In genomic region chr22:23775779-23776375, GRCh38 we compare ENCODE assay signal across 28 cellular contexts. TPM values are rescaled to one million over a fixed set of nuclear protein-coding genes. Genes with fewer than 3 reads are reported as not detected.
DNase-seq lines count a peak whose midpoint lies in the region; ATAC-seq, FAIRE-seq and TF ChIP-seq lines count a peak whose summit lies in the region.
"Had no signal": no experiment of that assay in that cellular context is flagged by ENCODE, and none has a peak within 500 bp of the region (broad histone marks: within the 10 kb centered on the region; RNA-seq: fewer than 3 reads in every experiment).

No MANE protein-coding gene starts in this region.

- ATAC-seq in HepG2 (no peak), right lobe of liver (no peak), SK-N-SH treated with all-trans-retinoic acid at 6 μM for 48 hours (peak; percentile 13; the same call in 1 of the 3 replicates), memory B cell (ENCODE audit: low read depth) (no peak), sciatic nerve (no peak), HG02759 (IDR thresholded peaks at IDR 0.05; ENCODE audit: unreplicated experiment) (no peak)
- ATAC-seq: activated CD4-positive, CD25-positive, alpha-beta regulatory T cell treated with anti-CD3 and anti-CD28 coated beads, Interleukin-2, amount 50 U/mL, for 24 hours had no signal

- no peak overlapping the region; the same call in 1 of the 2 replicates for H3K4me2 ChIP-seq in HepG2 (ENCODE audit: low read depth, low read length)

- H3K9ac ChIP-seq in HepG2 (ENCODE audit: insufficient read depth, low read depth, low read length), result no peak overlapping the region

- no peak for FAIRE-seq in HepG2 (lab: Jason Lieb, UNC)
- FAIRE-seq: endothelial cell of umbilical vein had no signal

- H3K9me3 ChIP-seq in HepG2 (ENCODE audit: low read length), result no peaks in the 10 kb centered on the region
- no peaks in the 10 kb centered on the region for H3K9me3 ChIP-seq in right lobe of liver
- H3K9me3 ChIP-seq: heart left ventricle had no signal

- H3K27me3 Mint-ChIP-seq in memory B cell, result no peaks in the 10 kb centered on the region
- H3K27me3 Mint-ChIP-seq: activated T-cell treated with anti-CD3 and anti-CD28 coated beads, Interleukin-2, amount 50 U/mL, for 24 hours; progenitor cell of endocrine pancreas had no signal

- TF ChIP-seq EP300 in HepG2 (IDR thresholded peaks at IDR 0.05; ENCODE audit: low read depth in 2 of 2, low read length in 2 of 2), result no peak
- no peak for TF ChIP-seq EP300 in HepG2 (CRISPR knock-in tag; IDR thresholded peaks at IDR 0.05; ENCODE audit: borderline replicate concordance)

- POLR2A ChIA-PET in HepG2 (lab: Yijun Ruan, JAX), result interaction anchor here (1.0 to 6.6 kb wide), 6 partner anchors 9 to 138 kb away, joined by 3 to 201 read pairs (median 6); partner anchors contain the start of genes CHCHD10 and SMARCB1

- no peak for TF ChIP-seq RAD21 in HepG2 (CRISPR knock-in tag; IDR thresholded peaks at IDR 0.05)

- H3K4me3 Mint-ChIP-seq in memory B cell, result no peak overlapping the region
- H3K4me3 Mint-ChIP-seq: activated naive CD4-positive, alpha-beta T cell treated with anti-CD3 and anti-CD28 coated beads for 36 hours; activated T-cell treated with anti-CD3 and anti-CD28 coated beads, Interleukin-2, amount 50 U/mL, for 24 hours; nephron progenitor cell had no signal

- no peak for DNase-seq in HepG2 (ENCODE audit: low spot score)
- no peak for DNase-seq in right lobe of liver
- DNase-seq in memory B cell (ENCODE audit: low spot score in 2 of 2), result no peak
- DNase-seq in sciatic nerve (ENCODE audit: low spot score), result no peak
- DNase-seq in NCI-H2107 (lab: John Stamatoyannopoulos, UW), result no peak
- no peak for DNase-seq in activated gamma-delta T cell (lab: John Stamatoyannopoulos, UW)
- DNase-seq: activated CD8-positive, alpha-beta memory T cell treated with anti-CD3 and anti-CD28 coated beads for 24 hours; activated naive CD4-positive, alpha-beta T cell treated with anti-CD3 and anti-CD28 coated beads for 36 hours; activated T-cell treated with anti-CD3 and anti-CD28 coated beads, Interleukin-2, amount 50 U/mL, for 24 hours; amygdala; dermis blood vessel endothelial cell; heart left ventricle; midbrain; MV-4-11; NCI-H187 treated with DMSO at 0.1 percent for 48 hours; NCI-H446; nephron progenitor cell; NK-92 treated with Interleukin-12 subunit alpha and Interleukin-12 subunit beta, amount 100 ng/mL, for 24 hours had no signal

- intact Hi-C loops in HepG2 (cut with micrococcal nuclease; ENCODE audit: unreplicated experiment), result no loop called here
- intact Hi-C loops in right lobe of liver (cut with DNase I), result loop anchor here (5.0 kb wide), 2 partner anchors 66 to 71 kb away; no protein-coding TSS in a partner anchor
- intact Hi-C loops in sciatic nerve (cut with DNase I), result loop anchor here (5.0 kb wide), 1 partner anchor 61 kb away; the partner anchor contains the start of gene DERL3

- peaks cover 66% of the 10 kb centered on the region for H3K4me1 ChIP-seq in HepG2 (ENCODE audit: insufficient read depth, low read length)
- peaks cover 0 to 9% (median 2%) of the 10 kb centered on the region in 4 donors for H3K4me1 ChIP-seq in right lobe of liver

- no TSS peak for BruUV-seq in HepG2 (replicated peaks; lab: Mats Ljungman, UMichigan)

- peak; percentile 48 for TF ChIP-seq CTCF in HepG2 (CRISPR knock-in tag; IDR thresholded peaks at IDR 0.05)
- no peak for TF ChIP-seq CTCF in right lobe of liver (IDR thresholded peaks at IDR 0.05)

- no peaks in the 10 kb centered on the region for H4K20me1 ChIP-seq in HepG2 (ENCODE audit: insufficient read depth, low read length)

- WGBS in HepG2 (ENCODE audit: low lambda C conversion rate), result 67% methylated on average over 3 of the region's 3 CpGs
- WGBS in right lobe of liver (ENCODE audit: insufficient coverage, low coverage, low lambda C conversion rate, missing lambda C conversion rate), result 93% methylated on average over 2 of the region's 3 CpGs

- H3K27ac Mint-ChIP-seq in memory B cell, result peak overlapping the region; percentile 31
- H3K27ac Mint-ChIP-seq: activated naive CD4-positive, alpha-beta T cell treated with anti-CD3 and anti-CD28 coated beads for 36 hours; activated T-cell treated with anti-CD3 and anti-CD28 coated beads, Interleukin-2, amount 50 U/mL, for 24 hours; nephron progenitor cell; progenitor cell of endocrine pancreas had no signal

- H3K36me3 ChIP-seq in HepG2 (replicated peaks in 1 of 2; ENCODE audit: control insufficient read depth in 1 of 2, insufficient read depth in 2 of 2, low read length in 2 of 2), result no peaks in the 10 kb centered on the region
- no peaks in the 10 kb centered on the region for H3K36me3 ChIP-seq in right lobe of liver

- H3K4me3 ChIP-seq in HepG2 (replicated peaks in 1 of 3; ENCODE audit: insufficient read depth in 1 of 3, low read depth in 2 of 3, low read length in 3 of 3), result no peak overlapping the region
- H3K4me3 ChIP-seq in right lobe of liver, result no peak overlapping the region
- H3K4me3 ChIP-seq: heart left ventricle had no signal

- H2AFZ ChIP-seq in HepG2 (ENCODE audit: low read length), result no peak overlapping the region

- no peaks in the 10 kb centered on the region for H3K9me3 Mint-ChIP-seq in memory B cell
- H3K9me3 Mint-ChIP-seq: activated naive CD4-positive, alpha-beta T cell treated with anti-CD3 and anti-CD28 coated beads for 36 hours; activated T-cell treated with anti-CD3 and anti-CD28 coated beads, Interleukin-2, amount 50 U/mL, for 24 hours; nephron progenitor cell had no signal

- TF ChIP-seq POLR2A in HepG2 (IDR thresholded peaks at IDR 0.05; ENCODE audit: insufficient read depth in 1 of 2, low read depth in 2 of 2, low read length in 2 of 2) (no peak), right lobe of liver (IDR thresholded peaks at IDR 0.05) (no peak)

- CTCF ChIA-PET in HepG2 (lab: Yijun Ruan, JAX; ENCODE audit: low intra/inter-chr PET ratio, low total read pairs), result no interaction called here

- H3K27me3 ChIP-seq in HepG2 (ENCODE audit: control insufficient read depth in 1 of 2, insufficient read depth in 2 of 2, low read length in 2 of 2) (no peaks in the 10 kb centered on the region; a peak in 1 of 5 replicates), right lobe of liver (no peaks in the 10 kb centered on the region)

- H3K36me3 Mint-ChIP-seq in memory B cell, result peaks cover 3% of the 10 kb centered on the region

- peaks cover 20% of the 10 kb centered on the region for H3K4me1 Mint-ChIP-seq in memory B cell

- H3K27ac ChIP-seq in HepG2 (ENCODE audit: extremely low read length, insufficient read depth, low read length) (no peak overlapping the region), right lobe of liver (no peak overlapping the region)
- H3K27ac ChIP-seq: C4-2B had no signal

- H3K79me2 ChIP-seq in HepG2 (ENCODE audit: insufficient read depth, low read length), result peaks cover 2% of the 10 kb centered on the region

- in situ Hi-C loops in HepG2 (cut with HindIII; ENCODE audit: extremely low pct_ligation_motif_present, low pct_unique_long_range_greater_than_20kb), result no loop called here

RNA-seq across cellular contexts. Expression of gene MMP11, which starts 3.2 kb away (rescaled TPM):
- 2.7 and 8.9 TPM in 2 replicates for total RNA-seq in HepG2 (2016; rRNA removed; fragmentation: Illumina TruSeq; extraction: Trizol)
- 1.8 and 2.5 TPM in 2 replicates for total RNA-seq in HepG2 (2016; cell fraction: cytosol; rRNA removed; fragmentation: Illumina TruSeq; extraction: Trizol; ENCODE audit: low read depth)
- 2.3 and 8.4 TPM in 2 replicates for total RNA-seq in HepG2 (2016; cell fraction: insoluble cytoplasmic fraction; rRNA removed; fragmentation: Illumina TruSeq; extraction: Trizol)
- 2.3 and 2.5 TPM in 2 replicates for total RNA-seq in HepG2 (2016; cell fraction: membrane; rRNA removed; fragmentation: Illumina TruSeq; extraction: Trizol)
- total RNA-seq in HepG2 (2016; cell fraction: nucleus; rRNA removed; fragmentation: Illumina TruSeq; extraction: Trizol), result 8.4 and 12.1 TPM in 2 replicates
- 28.6 and 88.6 TPM in 2 replicates for polyA plus RNA-seq in HepG2 (2011; rRNA removed)
- polyA plus RNA-seq in HepG2 (2011; cell fraction: cytosol; rRNA removed), result 28.4 and 53.0 TPM in 2 replicates
- polyA plus RNA-seq in HepG2 (2011; cell fraction: nucleus; rRNA removed), result 63.0 and 95.6 TPM in 2 replicates
- polyA plus RNA-seq in HepG2 (2012), result 39.9 and 70.8 TPM in 2 replicates
- 0.88 and 0.92 TPM in 2 replicates for polyA plus RNA-seq in HepG2 (2016; cell fraction: cytosol; fragmentation: Illumina TruSeq; extraction: Trizol; ENCODE audit: low read depth)
- 3.0 and 3.5 TPM in 2 replicates for polyA plus RNA-seq in HepG2 (2016; cell fraction: insoluble cytoplasmic fraction; fragmentation: Illumina TruSeq; extraction: Trizol; ENCODE audit: low read depth)
- 1.7 TPM in 2 replicates for polyA plus RNA-seq in HepG2 (2016; cell fraction: membrane; fragmentation: Illumina TruSeq; extraction: Trizol; ENCODE audit: low read depth)
- 13.9 and 17.6 TPM in 2 replicates for polyA plus RNA-seq in HepG2 (2016; cell fraction: nucleus; fragmentation: Illumina TruSeq; extraction: Trizol; ENCODE audit: insufficient read depth, low read depth)
- 28.7 TPM in 1 of 2 replicates, not detected in the other for polyA minus RNA-seq in HepG2 (2011; rRNA and poly(A)+ RNA removed; ENCODE audit: low replicate concordance)
- 5.1 and 17.3 TPM in 2 replicates for polyA minus RNA-seq in HepG2 (2011; cell fraction: cytosol; rRNA and poly(A)+ RNA removed)
- polyA minus RNA-seq in HepG2 (2011; cell fraction: nucleus; rRNA and poly(A)+ RNA removed), result 9.9 and 21.9 TPM in 2 replicates
- 1 to 10 TPM in 2 of 6 experiments, under 1 TPM in 4; 0.59 to 1.3 (median 0.90) TPM for total RNA-seq in right lobe of liver
- 3.9 TPM for total RNA-seq in sciatic nerve

RNA-seq across cellular contexts. Expression of gene CHCHD10, which starts 8.1 kb away (rescaled TPM):
- total RNA-seq in HepG2 (2016; rRNA removed; fragmentation: Illumina TruSeq; extraction: Trizol), result 59.1 and 62.8 TPM in 2 replicates
- total RNA-seq in HepG2 (2016; cell fraction: cytosol; rRNA removed; fragmentation: Illumina TruSeq; extraction: Trizol; ENCODE audit: low read depth), result 34.5 and 34.6 TPM in 2 replicates
- 56.2 and 62.6 TPM in 2 replicates for total RNA-seq in HepG2 (2016; cell fraction: insoluble cytoplasmic fraction; rRNA removed; fragmentation: Illumina TruSeq; extraction: Trizol)
- 61.2 and 64.2 TPM in 2 replicates for total RNA-seq in HepG2 (2016; cell fraction: membrane; rRNA removed; fragmentation: Illumina TruSeq; extraction: Trizol)
- 31.4 and 47.6 TPM in 2 replicates for total RNA-seq in HepG2 (2016; cell fraction: nucleus; rRNA removed; fragmentation: Illumina TruSeq; extraction: Trizol)
- 37.0 and 60.2 TPM in 2 replicates for polyA plus RNA-seq in HepG2 (2011; rRNA removed)
- 42.3 and 49.1 TPM in 2 replicates for polyA plus RNA-seq in HepG2 (2011; cell fraction: cytosol; rRNA removed)
- 45.9 and 96.4 TPM in 2 replicates for polyA plus RNA-seq in HepG2 (2011; cell fraction: nucleus; rRNA removed)
- polyA plus RNA-seq in HepG2 (2012), result 103 and 194 TPM in 2 replicates
- 73.1 and 74.3 TPM in 2 replicates for polyA plus RNA-seq in HepG2 (2016; cell fraction: cytosol; fragmentation: Illumina TruSeq; extraction: Trizol; ENCODE audit: low read depth)
- 91.0 and 122 TPM in 2 replicates for polyA plus RNA-seq in HepG2 (2016; cell fraction: insoluble cytoplasmic fraction; fragmentation: Illumina TruSeq; extraction: Trizol; ENCODE audit: low read depth)
- polyA plus RNA-seq in HepG2 (2016; cell fraction: membrane; fragmentation: Illumina TruSeq; extraction: Trizol; ENCODE audit: low read depth), result 101 and 107 TPM in 2 replicates
- polyA plus RNA-seq in HepG2 (2016; cell fraction: nucleus; fragmentation: Illumina TruSeq; extraction: Trizol; ENCODE audit: insufficient read depth, low read depth), result 107 and 123 TPM in 2 replicates
- 99.0 and 111 TPM in 2 replicates for polyA minus RNA-seq in HepG2 (2011; rRNA and poly(A)+ RNA removed; ENCODE audit: low replicate concordance)
- polyA minus RNA-seq in HepG2 (2011; cell fraction: cytosol; rRNA and poly(A)+ RNA removed), result 44.8 and 90.8 TPM in 2 replicates
- 4.2 and 14.9 TPM in 2 replicates for polyA minus RNA-seq in HepG2 (2011; cell fraction: nucleus; rRNA and poly(A)+ RNA removed)
- total RNA-seq in right lobe of liver, result 100 to 1,000 TPM; 133 to 416 (median 252) TPM
- total RNA-seq in sciatic nerve, result 32.5 TPM

RNA-seq across cellular contexts. Expression of gene SMARCB1, which starts 10.9 kb away (rescaled TPM):
- 74.0 and 75.8 TPM in 2 replicates for total RNA-seq in HepG2 (2016; rRNA removed; fragmentation: Illumina TruSeq; extraction: Trizol)
- 49.5 and 56.5 TPM in 2 replicates for total RNA-seq in HepG2 (2016; cell fraction: cytosol; rRNA removed; fragmentation: Illumina TruSeq; extraction: Trizol; ENCODE audit: low read depth)
- 57.1 and 69.6 TPM in 2 replicates for total RNA-seq in HepG2 (2016; cell fraction: insoluble cytoplasmic fraction; rRNA removed; fragmentation: Illumina TruSeq; extraction: Trizol)
- 60.2 and 66.9 TPM in 2 replicates for total RNA-seq in HepG2 (2016; cell fraction: membrane; rRNA removed; fragmentation: Illumina TruSeq; extraction: Trizol)
- 33.7 and 37.0 TPM in 2 replicates for total RNA-seq in HepG2 (2016; cell fraction: nucleus; rRNA removed; fragmentation: Illumina TruSeq; extraction: Trizol)
- 150 and 166 TPM in 2 replicates for polyA plus RNA-seq in HepG2 (2011; rRNA removed)
- 110 and 129 TPM in 2 replicates for polyA plus RNA-seq in HepG2 (2011; cell fraction: cytosol; rRNA removed)
- 88.0 and 96.6 TPM in 2 replicates for polyA plus RNA-seq in HepG2 (2011; cell fraction: nucleus; rRNA removed)
- polyA plus RNA-seq in HepG2 (2012), result 99.4 and 113 TPM in 2 replicates
- polyA plus RNA-seq in HepG2 (2016; cell fraction: cytosol; fragmentation: Illumina TruSeq; extraction: Trizol; ENCODE audit: low read depth), result 78.3 and 90.9 TPM in 2 replicates
- polyA plus RNA-seq in HepG2 (2016; cell fraction: insoluble cytoplasmic fraction; fragmentation: Illumina TruSeq; extraction: Trizol; ENCODE audit: low read depth), result 127 and 143 TPM in 2 replicates
- polyA plus RNA-seq in HepG2 (2016; cell fraction: membrane; fragmentation: Illumina TruSeq; extraction: Trizol; ENCODE audit: low read depth), result 82.2 and 92.9 TPM in 2 replicates
- polyA plus RNA-seq in HepG2 (2016; cell fraction: nucleus; fragmentation: Illumina TruSeq; extraction: Trizol; ENCODE audit: insufficient read depth, low read depth), result 92.2 and 94.0 TPM in 2 replicates
- 77.2 and 97.6 TPM in 2 replicates for polyA minus RNA-seq in HepG2 (2011; rRNA and poly(A)+ RNA removed; ENCODE audit: low replicate concordance)
- polyA minus RNA-seq in HepG2 (2011; cell fraction: cytosol; rRNA and poly(A)+ RNA removed), result 35.3 and 48.0 TPM in 2 replicates
- polyA minus RNA-seq in HepG2 (2011; cell fraction: nucleus; rRNA and poly(A)+ RNA removed), result 55.2 and 55.9 TPM in 2 replicates
- 10 to 100 TPM; 19.9 to 70.2 (median 25.3) TPM for total RNA-seq in right lobe of liver
- 56.2 TPM for total RNA-seq in sciatic nerve

RNA-seq across cellular contexts. Expression of gene C22orf15, which starts 13.1 kb away (rescaled TPM):
- total RNA-seq in HepG2 (2016; rRNA removed; fragmentation: Illumina TruSeq; extraction: Trizol), result not detected in 2 replicates
- total RNA-seq in HepG2 (2016; cell fraction: cytosol; rRNA removed; fragmentation: Illumina TruSeq; extraction: Trizol; ENCODE audit: low read depth), result not detected in 2 replicates
- not detected in 2 replicates for total RNA-seq in HepG2 (2016; cell fraction: insoluble cytoplasmic fraction; rRNA removed; fragmentation: Illumina TruSeq; extraction: Trizol)
- not detected in 2 replicates for total RNA-seq in HepG2 (2016; cell fraction: membrane; rRNA removed; fragmentation: Illumina TruSeq; extraction: Trizol)
- not detected in 2 replicates for total RNA-seq in HepG2 (2016; cell fraction: nucleus; rRNA removed; fragmentation: Illumina TruSeq; extraction: Trizol)
- polyA plus RNA-seq in HepG2 (2011; rRNA removed), result 0.07 TPM in 1 of 2 replicates, not detected in the other
- not detected in 2 replicates for polyA plus RNA-seq in HepG2 (2011; cell fraction: cytosol; rRNA removed)
- polyA plus RNA-seq in HepG2 (2011; cell fraction: nucleus; rRNA removed), result not detected in 2 replicates
- polyA plus RNA-seq in HepG2 (2012), result 0.12 and 0.28 TPM in 2 replicates
- not detected in 2 replicates for polyA plus RNA-seq in HepG2 (2016; cell fraction: cytosol; fragmentation: Illumina TruSeq; extraction: Trizol; ENCODE audit: low read depth)
- not detected in 2 replicates for polyA plus RNA-seq in HepG2 (2016; cell fraction: insoluble cytoplasmic fraction; fragmentation: Illumina TruSeq; extraction: Trizol; ENCODE audit: low read depth)
- not detected in 2 replicates for polyA plus RNA-seq in HepG2 (2016; cell fraction: membrane; fragmentation: Illumina TruSeq; extraction: Trizol; ENCODE audit: low read depth)
- polyA plus RNA-seq in HepG2 (2016; cell fraction: nucleus; fragmentation: Illumina TruSeq; extraction: Trizol; ENCODE audit: insufficient read depth, low read depth), result not detected in 2 replicates
- 0.07 and 0.22 TPM in 2 replicates for polyA minus RNA-seq in HepG2 (2011; rRNA and poly(A)+ RNA removed; ENCODE audit: low replicate concordance)
- polyA minus RNA-seq in HepG2 (2011; cell fraction: cytosol; rRNA and poly(A)+ RNA removed), result not detected in 2 replicates
- not detected in 2 replicates for polyA minus RNA-seq in HepG2 (2011; cell fraction: nucleus; rRNA and poly(A)+ RNA removed)
- total RNA-seq in right lobe of liver, result not detected
- 0.49 TPM for total RNA-seq in sciatic nerve
- total RNA-seq: cardiac septum, dermis blood vessel endothelial cell, endothelial cell of umbilical vein, H4, heart left ventricle, progenitor cell of endocrine pancreas, skeletal muscle tissue had no signal
- polyA plus RNA-seq: heart left ventricle had no signal

RNA-seq across cellular contexts. Expression of gene VPREB3, which starts 21.7 kb away (rescaled TPM):
- not detected in 2 replicates for total RNA-seq in HepG2 (2016; rRNA removed; fragmentation: Illumina TruSeq; extraction: Trizol)
- total RNA-seq in HepG2 (2016; cell fraction: cytosol; rRNA removed; fragmentation: Illumina TruSeq; extraction: Trizol; ENCODE audit: low read depth), result not detected in 2 replicates
- total RNA-seq in HepG2 (2016; cell fraction: insoluble cytoplasmic fraction; rRNA removed; fragmentation: Illumina TruSeq; extraction: Trizol), result not detected in 2 replicates
- not detected in 2 replicates for total RNA-seq in HepG2 (2016; cell fraction: membrane; rRNA removed; fragmentation: Illumina TruSeq; extraction: Trizol)
- not detected in 2 replicates for total RNA-seq in HepG2 (2016; cell fraction: nucleus; rRNA removed; fragmentation: Illumina TruSeq; extraction: Trizol)
- 0.22 and 0.35 TPM in 2 replicates for polyA plus RNA-seq in HepG2 (2011; rRNA removed)
- polyA plus RNA-seq in HepG2 (2011; cell fraction: cytosol; rRNA removed), result 0.14 TPM in 1 of 2 replicates, not detected in the other
- 0.57 TPM in 1 of 2 replicates, not detected in the other for polyA plus RNA-seq in HepG2 (2011; cell fraction: nucleus; rRNA removed)
- 0.30 and 0.76 TPM in 2 replicates for polyA plus RNA-seq in HepG2 (2012)
- polyA plus RNA-seq in HepG2 (2016; cell fraction: cytosol; fragmentation: Illumina TruSeq; extraction: Trizol; ENCODE audit: low read depth), result not detected in 2 replicates
- not detected in 2 replicates for polyA plus RNA-seq in HepG2 (2016; cell fraction: insoluble cytoplasmic fraction; fragmentation: Illumina TruSeq; extraction: Trizol; ENCODE audit: low read depth)
- polyA plus RNA-seq in HepG2 (2016; cell fraction: membrane; fragmentation: Illumina TruSeq; extraction: Trizol; ENCODE audit: low read depth), result not detected in 2 replicates
- not detected in 2 replicates for polyA plus RNA-seq in HepG2 (2016; cell fraction: nucleus; fragmentation: Illumina TruSeq; extraction: Trizol; ENCODE audit: insufficient read depth, low read depth)
- 2.1 TPM in 2 replicates for polyA minus RNA-seq in HepG2 (2011; rRNA and poly(A)+ RNA removed; ENCODE audit: low replicate concordance)
- not detected in 2 replicates for polyA minus RNA-seq in HepG2 (2011; cell fraction: cytosol; rRNA and poly(A)+ RNA removed)
- polyA minus RNA-seq in HepG2 (2011; cell fraction: nucleus; rRNA and poly(A)+ RNA removed), result not detected in 2 replicates
- 1 to 10 TPM in 2 of 6 experiments, under 1 TPM in 3, not detected in 1; 0.59 to 3.9 (median 0.70) TPM for total RNA-seq in right lobe of liver
- not detected for total RNA-seq in sciatic nerve
- total RNA-seq: activated naive CD4-positive, alpha-beta T cell treated with anti-CD3 and anti-CD28 coated beads for 36 hours; dermis blood vessel endothelial cell; endothelial cell of umbilical vein; H4; progenitor cell of endocrine pancreas; skeletal muscle tissue; urinary bladder had no signal
- polyA plus RNA-seq: endothelial cell of umbilical vein, urinary bladder had no signal

Comparison
In these comparisons a context has a peak if more than half of its experiments do, and no peak if none do; other contexts are left out.
1. Of the 2 proteins assayed by ChIP-seq in both HepG2 and SK-N-SH treated with all-trans-retinoic acid at 6 μM for 48 hours: peak only in HepG2: PATZ1; only in SK-N-SH treated with all-trans-retinoic acid at 6 μM for 48 hours: none; in both: none; in neither: 1.